Comparison of ENCODE assay signal across 15 cellular contexts in genomic region chr9:69086312-69086711, GRCh38. TPM values are rescaled to one million over a fixed set of nuclear protein-coding genes. Genes with fewer than 3 reads are reported as not detected.
DNase-seq lines count a peak whose midpoint lies in the region; ATAC-seq and TF ChIP-seq lines count a peak whose summit lies in the region.
"Had no signal": no experiment of that assay in that cellular context is flagged by ENCODE, and none has a peak within 500 bp of the region (broad histone marks: within the 10 kb centered on the region; RNA-seq: fewer than 3 reads in every experiment).

No MANE protein-coding gene starts in this region.

- TF ChIP-seq POLR2A in right lobe of liver (IDR thresholded peaks at IDR 0.05) = no peak

- H3K27me3 Mint-ChIP-seq in H9 (ENCODE audit: low read depth) = no peaks in the 10 kb centered on the region

- no peak overlapping the region for H3K14ac ChIP-seq in H9 (ENCODE audit: insufficient read depth, low read length)

- H3K4me3 Mint-ChIP-seq in H9 = no peak overlapping the region

- H3K9me3 Mint-ChIP-seq in H9 = peaks cover 0 to 4% of the 10 kb centered on the region in 2 experiments; a peak in 1 of 5 replicates

- no peak overlapping the region for H2BK5ac ChIP-seq in H9 (ENCODE audit: insufficient read length, low read length)

- H3K4ac ChIP-seq in H9 (ENCODE audit: low read depth, low read length) = no peak overlapping the region

- no peak overlapping the region for H2BK120ac ChIP-seq in H9 (ENCODE audit: low read depth, low read length, poor library complexity, severe bottlenecking)

- no peak overlapping the region for H2AFZ ChIP-seq in H9 (ENCODE audit: low read length)

- no peak overlapping the region for H3K56ac ChIP-seq in H9 (ENCODE audit: insufficient read length, low read depth, low read length)

- peaks cover 3 to 9% (median 4%) of the 10 kb centered on the region in 3 experiments; a peak in 5 of 7 replicates for H3K36me3 Mint-ChIP-seq in H9 (ENCODE audit: insufficient read depth in 1 of 3, low read depth in 3 of 3)

- H4K5ac ChIP-seq in H9 (ENCODE audit: insufficient read length, low read depth, low read length) = no peak overlapping the region

- no peaks in the 10 kb centered on the region for H3K79me2 ChIP-seq in H9 (ENCODE audit: insufficient read depth, low read length)

- no CpG with 5 or more reads among the region's 2 CpGs for WGBS in H9 (ENCODE audit: extremely low coverage, insufficient read length, low lambda C conversion rate)
- WGBS in right lobe of liver (ENCODE audit: insufficient coverage, low coverage, low lambda C conversion rate, missing lambda C conversion rate) = 100% methylated on average over 1 of the region's 2 CpGs

- H3K23me2 ChIP-seq in H9 (ENCODE audit: insufficient read length, low read depth, low read length, poor library complexity, severe bottlenecking) = peaks cover 3% of the 10 kb centered on the region

- H3K9ac ChIP-seq in H9 (ENCODE audit: extremely low read depth, insufficient read length, low read length) = no peak overlapping the region

- H2BK20ac ChIP-seq in H9 (ENCODE audit: low read depth, low read length, poor library complexity, severe bottlenecking) = no peak overlapping the region

- DNase-seq in DMS53 (lab: John Stamatoyannopoulos, UW) = peak; percentile 19
- DNase-seq in DMS53 treated with DMSO at 0.1 percent for 48 hours (lab: John Stamatoyannopoulos, UW; ENCODE audit: unreplicated experiment) = no peak
- peak; percentile 43 for DNase-seq in H9
- no peak for DNase-seq in left ventricle myocardium inferior
- no peak for DNase-seq in right lobe of liver
- no peak for DNase-seq in activated T-cell treated with anti-CD3 and anti-CD28 coated beads, Interleukin-2, amount 50 U/mL, for 1 hour
- DNase-seq in NCI-H128 (lab: John Stamatoyannopoulos, UW; ENCODE audit: unreplicated experiment) = no peak
- DNase-seq: 8988T, C1 segment of cervical spinal cord, MV-4-11, NCI-H1436 treated with DMSO at 0.1 percent for 48 hours, NCI-H2107, NCI-H446 treated with DMSO at 0.1 percent for 48 hours had no signal

- no peak overlapping the region for H3K4me2 ChIP-seq in H9 (ENCODE audit: insufficient read depth, insufficient read length, low read length)

- no peak overlapping the region for H3K18ac ChIP-seq in H9 (ENCODE audit: insufficient read length, low read depth, low read length)

- no peak overlapping the region for H3T11ph ChIP-seq in H9 (ENCODE audit: low read length)

- no peaks in the 10 kb centered on the region for H3K9me3 ChIP-seq in H9 (ENCODE audit: control insufficient read depth, low read depth, low read length)
- H3K9me3 ChIP-seq in left ventricle myocardium inferior (replicated peaks) = no peaks in the 10 kb centered on the region
- H3K9me3 ChIP-seq in right lobe of liver = no peaks in the 10 kb centered on the region

- TF ChIP-seq CTCF in H9 (conservative IDR thresholded peaks at IDR 0.05) (no peak), left ventricle myocardium inferior (IDR thresholded peaks at IDR 0.05; ENCODE audit: borderline replicate concordance) (no peak), right lobe of liver (IDR thresholded peaks at IDR 0.05) (no peak)

- H3K27ac ChIP-seq in H9 (ENCODE audit: insufficient read length, low read depth, low read length) (no peak overlapping the region), left ventricle myocardium inferior (replicated peaks) (peak overlapping the region; percentile 62), right lobe of liver (peak overlapping the region; percentile 4 to 77 (median 75))

- H4K20me1 ChIP-seq in H9 (ENCODE audit: control insufficient read depth, insufficient read depth, insufficient read length) = peaks cover 2% of the 10 kb centered on the region

- no peak overlapping the region for H2BK12ac ChIP-seq in H9 (ENCODE audit: insufficient read length, low read depth, low read length)

- peak overlapping the region in 1 of 3 experiments; percentile 13; a peak in 1 of 7 replicates for H3K27ac Mint-ChIP-seq in H9

- ATAC-seq in right lobe of liver = peak; percentile 27 to 47 (median 40)
- ATAC-seq in GM18519 (IDR thresholded peaks at IDR 0.05; ENCODE audit: low FRiP score, unreplicated experiment) = no peak
- ATAC-seq: GM12878 had no signal

- H2BK15ac ChIP-seq in H9 (ENCODE audit: low read depth, low read length) = no peak overlapping the region

- H3K4me3 ChIP-seq in left ventricle myocardium inferior (no peak overlapping the region), right lobe of liver (no peak overlapping the region)
- H3K4me3 ChIP-seq: GM12878 had no signal

- peaks cover 8% of the 10 kb centered on the region for H3K4me1 ChIP-seq in H9 (ENCODE audit: insufficient read depth, low read length)
- H3K4me1 ChIP-seq in left ventricle myocardium inferior = peaks cover 44% of the 10 kb centered on the region
- H3K4me1 ChIP-seq in right lobe of liver = peaks cover 0 to 20% (median 4%) of the 10 kb centered on the region in 4 donors

- no peaks in the 10 kb centered on the region for H3K36me3 ChIP-seq in left ventricle myocardium inferior
- H3K36me3 ChIP-seq in right lobe of liver = no peaks in the 10 kb centered on the region

- H2AK5ac ChIP-seq in H9 (ENCODE audit: insufficient read length, low read length) = no peak overlapping the region

- intact Hi-C loops in left ventricle myocardium inferior (cut with micrococcal nuclease) = no loop called here
- intact Hi-C loops in right lobe of liver (cut with DNase I) = no loop called here

- no peak overlapping the region for H4K8ac ChIP-seq in H9 (replicated peaks; ENCODE audit: insufficient read length, low read depth, low read length)

- H4K91ac ChIP-seq in H9 (ENCODE audit: insufficient read length, low read depth, low read length) = no peak overlapping the region

- no peaks in the 10 kb centered on the region for H3K79me1 ChIP-seq in H9 (ENCODE audit: insufficient read depth, low read depth, low read length, poor library complexity, severe bottlenecking)

- H3K27me3 ChIP-seq in H9 (ENCODE audit: insufficient read depth, low read length) (no peaks in the 10 kb centered on the region), left ventricle myocardium inferior (ENCODE audit: low read depth) (no peaks in the 10 kb centered on the region), right lobe of liver (no peaks in the 10 kb centered on the region)

- no peak overlapping the region for H3K23ac ChIP-seq in H9 (ENCODE audit: insufficient read length, low read depth, low read length)

- H3K4me1 Mint-ChIP-seq in H9 = peaks cover 37 to 41% of the 10 kb centered on the region in 2 experiments

RNA-seq across cellular contexts. Expression of gene FXN, which starts 50.8 kb away (rescaled TPM):
- total RNA-seq in H9 (2021) = 34.4 and 36.7 TPM in 2 replicates
- total RNA-seq in left ventricle myocardium inferior = 43.4 TPM
- total RNA-seq in right lobe of liver = 10 to 100 TPM; 12.5 to 30.4 (median 24.7) TPM

Comparison
In these comparisons a context has a peak if more than half of its experiments do, and no peak if none do; other contexts are left out.
1. DNase-seq: peak in DMS53 (single experiment) and H9 (single experiment); none in DMS53 treated with DMSO at 0.1 percent for 48 hours (single experiment), left ventricle myocardium inferior (single experiment), right lobe of liver (0 of 3), activated T-cell treated with anti-CD3 and anti-CD28 coated beads, Interleukin-2, amount 50 U/mL, for 1 hour (single experiment) and NCI-H128 (single experiment).